21 cellular contexts compared by ENCODE assay signal in genomic region chr2:110120171-110121051, GRCh38. TPM values are rescaled to one million over a fixed set of nuclear protein-coding genes. Genes with fewer than 3 reads are reported as not detected.
DNase-seq lines count a peak whose midpoint lies in the region; ATAC-seq, FAIRE-seq and TF ChIP-seq lines count a peak whose summit lies in the region.
"Had no signal": no experiment of that assay in that cellular context is flagged by ENCODE, and none has a peak within 500 bp of the region (broad histone marks: within the 10 kb centered on the region; RNA-seq: fewer than 3 reads in every experiment).

No MANE protein-coding gene starts in this region.

- no peak overlapping the region for H3K9ac ChIP-seq in astrocyte (ENCODE audit: low read length)

- H3K36me3 Mint-ChIP-seq in astrocyte (ENCODE audit: low read depth, unreplicated experiment): no peaks in the 10 kb centered on the region
- H3K36me3 Mint-ChIP-seq in activated CD4-positive, alpha-beta memory T cell treated with anti-CD3 and anti-CD28 coated beads for 36 hours: no peaks in the 10 kb centered on the region
- H3K36me3 Mint-ChIP-seq: activated naive CD4-positive, alpha-beta T cell treated with anti-CD3 and anti-CD28 coated beads, Interleukin-2, amount 50 U/mL, for 24 hours; immature natural killer cell; naive thymus-derived CD8-positive, alpha-beta T cell had no signal

- H3K4me3 ChIP-seq in heart left ventricle: no peak overlapping the region
- no peak overlapping the region for H3K4me3 ChIP-seq in astrocyte (ENCODE audit: insufficient read depth, low read depth, low read length)
- no peak overlapping the region for H3K4me3 ChIP-seq in lung
- no peak overlapping the region for H3K4me3 ChIP-seq in upper lobe of right lung
- H3K4me3 ChIP-seq: coronary artery had no signal

- H3K4me1 ChIP-seq in heart left ventricle (peaks cover 0 to 50% (median 23%) of the 10 kb centered on the region in 12 donors), astrocyte (ENCODE audit: insufficient read depth, low read length) (peaks cover 9% of the 10 kb centered on the region), lung (ENCODE audit: control insufficient read depth in 2 of 2, insufficient read depth in 2 of 2, low read length in 2 of 2) (peaks cover 4 to 17% of the 10 kb centered on the region in 2 donors), upper lobe of right lung (peaks cover 18% of the 10 kb centered on the region)

- peak in 3 of 4 donors; percentile 8 to 68 (median 28) for ATAC-seq in heart left ventricle
- no peak for ATAC-seq in Right ventricle myocardium superior (ENCODE audit: poor library complexity)
- peak; percentile 3 for ATAC-seq in lung (ENCODE audit: insufficient read depth, low FRiP score)
- peak; percentile 35 for ATAC-seq in upper lobe of right lung

- H3K9me3 Mint-ChIP-seq in astrocyte (ENCODE audit: unreplicated experiment): no peaks in the 10 kb centered on the region
- no peaks in the 10 kb centered on the region for H3K9me3 Mint-ChIP-seq in activated CD4-positive, alpha-beta memory T cell treated with anti-CD3 and anti-CD28 coated beads for 36 hours
- H3K9me3 Mint-ChIP-seq: activated CD4-positive, alpha-beta memory T cell treated with anti-CD3 and anti-CD28 coated beads, Interleukin-2, amount 10 ng/mL, durations not matched to agents 7 days and 5 days; activated naive CD4-positive, alpha-beta T cell treated with anti-CD3 and anti-CD28 coated beads, Interleukin-2, amount 50 U/mL, for 24 hours; activated T-cell treated with anti-CD3 and anti-CD28 coated beads, Interleukin-2, amount 50 U/mL, for 24 hours; CD4-positive, alpha-beta T cell; naive thymus-derived CD8-positive, alpha-beta T cell had no signal

- H3K27me3 Mint-ChIP-seq in astrocyte (ENCODE audit: low read depth, unreplicated experiment): peaks cover 46% of the 10 kb centered on the region
- H3K27me3 Mint-ChIP-seq in activated CD4-positive, alpha-beta memory T cell treated with anti-CD3 and anti-CD28 coated beads for 36 hours: peaks cover 36% of the 10 kb centered on the region

- peak overlapping the region in 10 of 12 donors; percentile 8 to 78 (median 56) for H3K27ac ChIP-seq in heart left ventricle
- H3K27ac ChIP-seq in astrocyte (ENCODE audit: low read depth, low read length): no peak overlapping the region
- peak overlapping the region; percentile 37 to 55 for H3K27ac ChIP-seq in lung (ENCODE audit: low read depth in 1 of 2, low read length in 1 of 2)
- H3K27ac ChIP-seq in upper lobe of right lung: peak overlapping the region; percentile 30
- H3K27ac ChIP-seq: brain microvascular endothelial cell, epithelial cell of prostate had no signal

- H4K20me1 ChIP-seq in astrocyte (ENCODE audit: insufficient read depth, low read length): no peaks in the 10 kb centered on the region

- intact Hi-C loops in heart left ventricle (cut with DNase I) (no loop called here), Right ventricle myocardium superior (cut with DNase I) (no loop called here), upper lobe of right lung (cut with DNase I) (no loop called here)
- intact Hi-C loops in activated CD4-positive, alpha-beta memory T cell treated with anti-CD3 and anti-CD28 coated beads for 36 hours (cut with micrococcal nuclease): no loop called here

- no peak overlapping the region for H3K27ac Mint-ChIP-seq in astrocyte (ENCODE audit: unreplicated experiment)
- no peak overlapping the region for H3K27ac Mint-ChIP-seq in activated CD4-positive, alpha-beta memory T cell treated with anti-CD3 and anti-CD28 coated beads for 36 hours
- H3K27ac Mint-ChIP-seq: activated CD4-positive, alpha-beta memory T cell treated with anti-CD3 and anti-CD28 coated beads, Interleukin-2, amount 10 ng/mL, durations not matched to agents 7 days and 5 days; activated naive CD4-positive, alpha-beta T cell treated with anti-CD3 and anti-CD28 coated beads, Interleukin-2, amount 50 U/mL, for 24 hours; activated T-cell treated with anti-CD3 and anti-CD28 coated beads, Interleukin-2, amount 50 U/mL, for 24 hours; CD4-positive, alpha-beta T cell; immature natural killer cell; progenitor cell of endocrine pancreas had no signal

- CTCF ChIA-PET in activated CD4-positive, alpha-beta memory T cell treated with anti-CD3 and anti-CD28 coated beads for 36 hours (lab: Charles Lee): no interaction called here

- H3K4me2 ChIP-seq in astrocyte (ENCODE audit: low read length): no peak overlapping the region

- 58 to 66% (median 62%) methylated on average over 11 of the region's 11 CpGs for WGBS in heart left ventricle, 4 donors
- WGBS in lung, 2 donors: 56 to 67% methylated on average over 11 of the region's 11 CpGs

- DNase-seq in heart left ventricle (peak in 1 of 5 donors; percentile 35), Right ventricle myocardium superior (no peak), astrocyte (ENCODE audit: low read depth) (no peak), lung (ENCODE audit: low spot score) (no peak), upper lobe of right lung (peak; percentile 74), urothelium cell line (ENCODE audit: low spot score) (no peak), D341Med (ENCODE audit: low spot score) (no peak)
- no peak for DNase-seq in activated CD4-positive, alpha-beta memory T cell treated with anti-CD3 and anti-CD28 coated beads for 36 hours
- DNase-seq: activated CD4-positive, alpha-beta memory T cell treated with anti-CD3 and anti-CD28 coated beads, Interleukin-2, amount 10 ng/mL, durations not matched to agents 7 days and 5 days; activated T-cell treated with anti-CD3 and anti-CD28 coated beads, Interleukin-2, amount 50 U/mL, for 24 hours; brain microvascular endothelial cell; CD4-positive, alpha-beta T cell; immature natural killer cell; mesenchymal stem cell; naive thymus-derived CD8-positive, alpha-beta T cell; NCI-H1694; NCI-H345 had no signal

- peaks cover 0 to 19% (median 12%) of the 10 kb centered on the region in 9 donors for H3K27me3 ChIP-seq in heart left ventricle
- H3K27me3 ChIP-seq in astrocyte (ENCODE audit: insufficient read depth, low read length): no peaks in the 10 kb centered on the region
- H3K27me3 ChIP-seq in lung (ENCODE audit: control insufficient read depth, insufficient read depth): no peaks in the 10 kb centered on the region
- peaks cover 7% of the 10 kb centered on the region for H3K27me3 ChIP-seq in upper lobe of right lung
- H3K27me3 ChIP-seq: brain microvascular endothelial cell had no signal

- peaks cover 1% of the 10 kb centered on the region for H3K79me2 ChIP-seq in astrocyte (ENCODE audit: insufficient read depth, low read length)

- no peak overlapping the region for H3K4me3 Mint-ChIP-seq in astrocyte (ENCODE audit: unreplicated experiment)
- H3K4me3 Mint-ChIP-seq in activated CD4-positive, alpha-beta memory T cell treated with anti-CD3 and anti-CD28 coated beads for 36 hours: no peak overlapping the region
- H3K4me3 Mint-ChIP-seq: activated CD4-positive, alpha-beta memory T cell treated with anti-CD3 and anti-CD28 coated beads, Interleukin-2, amount 10 ng/mL, durations not matched to agents 7 days and 5 days; activated naive CD4-positive, alpha-beta T cell treated with anti-CD3 and anti-CD28 coated beads, Interleukin-2, amount 50 U/mL, for 24 hours; activated T-cell treated with anti-CD3 and anti-CD28 coated beads, Interleukin-2, amount 50 U/mL, for 24 hours; CD4-positive, alpha-beta T cell; immature natural killer cell; naive thymus-derived CD8-positive, alpha-beta T cell had no signal

- no peaks in the 10 kb centered on the region for H3K36me3 ChIP-seq in heart left ventricle
- no peaks in the 10 kb centered on the region for H3K36me3 ChIP-seq in astrocyte (ENCODE audit: insufficient read depth, low read length)
- H3K36me3 ChIP-seq in lung (ENCODE audit: control insufficient read depth in 2 of 2, insufficient read depth in 2 of 2, low read length in 2 of 2): no peaks in the 10 kb centered on the region
- no peaks in the 10 kb centered on the region for H3K36me3 ChIP-seq in upper lobe of right lung
- H3K36me3 ChIP-seq: brain microvascular endothelial cell had no signal

- TF ChIP-seq POLR2A in heart left ventricle (IDR thresholded peaks at IDR 0.05): no peak

- H3K4me1 Mint-ChIP-seq in astrocyte (ENCODE audit: low read depth, unreplicated experiment): peaks cover 6% of the 10 kb centered on the region
- no peaks in the 10 kb centered on the region for H3K4me1 Mint-ChIP-seq in activated CD4-positive, alpha-beta memory T cell treated with anti-CD3 and anti-CD28 coated beads for 36 hours (ENCODE audit: low read depth)
- H3K4me1 Mint-ChIP-seq: activated CD4-positive, alpha-beta memory T cell treated with anti-CD3 and anti-CD28 coated beads, Interleukin-2, amount 10 ng/mL, durations not matched to agents 7 days and 5 days; activated naive CD4-positive, alpha-beta T cell treated with anti-CD3 and anti-CD28 coated beads, Interleukin-2, amount 50 U/mL, for 24 hours; immature natural killer cell had no signal

- TF ChIP-seq CTCF in heart left ventricle (IDR thresholded peaks at IDR 0.05) (no peak), astrocyte (IDR thresholded peaks at IDR 0.05; ENCODE audit: insufficient read depth, low read depth, low read length) (no peak), lung (IDR thresholded peaks at IDR 0.05; ENCODE audit: control extremely low read depth, extremely low read depth) (no peak), upper lobe of right lung (IDR thresholded peaks at IDR 0.05) (no peak)

- H2AFZ ChIP-seq in astrocyte (ENCODE audit: low read depth, low read length): peak overlapping the region; percentile 13

- H3K9me3 ChIP-seq in heart left ventricle: no peaks in the 10 kb centered on the region
- no peaks in the 10 kb centered on the region for H3K9me3 ChIP-seq in astrocyte (ENCODE audit: insufficient read depth, low read depth, low read length)
- H3K9me3 ChIP-seq in lung (ENCODE audit: control insufficient read depth in 2 of 2, insufficient read depth in 1 of 2, low read length in 1 of 2): no peaks in the 10 kb centered on the region
- H3K9me3 ChIP-seq in upper lobe of right lung: no peaks in the 10 kb centered on the region

- FAIRE-seq in astrocyte (lab: Jason Lieb, UNC) (no peak), urothelium cell line (lab: Jason Lieb, UNC) (no peak)

- POLR2A ChIA-PET in activated CD4-positive, alpha-beta memory T cell treated with anti-CD3 and anti-CD28 coated beads for 36 hours (lab: Charles Lee): no interaction called here

RNA-seq across cellular contexts. Expression of gene MALL, which starts 4.8 kb away (rescaled TPM):
- total RNA-seq in heart left ventricle: 10 to 100 TPM in 8 of 9 donors, 1 to 10 TPM in 1; 8.0 to 36.7 (median 16.5) TPM
- 10 to 100 TPM in 1 of 2 donors, 1 to 10 TPM in 1; 6.9 to 13.6 TPM for polyA plus RNA-seq in heart left ventricle
- 9.9 TPM for total RNA-seq in Right ventricle myocardium superior
- total RNA-seq in astrocyte: 0.19 and 0.36 TPM in 2 replicates
- total RNA-seq in lung: 100 to 1,000 TPM; 121 to 123 TPM
- polyA plus RNA-seq in lung: 10 to 100 TPM; 41.5 to 97.7 TPM
- total RNA-seq in upper lobe of right lung: 154 TPM
- under 1 TPM; 0.17 to 0.31 TPM for total RNA-seq in activated CD4-positive, alpha-beta memory T cell treated with anti-CD3 and anti-CD28 coated beads for 36 hours
- total RNA-seq: activated CD4-positive, alpha-beta memory T cell treated with anti-CD3 and anti-CD28 coated beads, Interleukin-2, amount 10 ng/mL, durations not matched to agents 7 days and 5 days; CD4-positive, alpha-beta T cell had no signal
- polyA plus RNA-seq: immature natural killer cell; naive thymus-derived CD8-positive, alpha-beta T cell had no signal
